15 cellular contexts compared by ENCODE assay signal in the genomic region with DNA sequence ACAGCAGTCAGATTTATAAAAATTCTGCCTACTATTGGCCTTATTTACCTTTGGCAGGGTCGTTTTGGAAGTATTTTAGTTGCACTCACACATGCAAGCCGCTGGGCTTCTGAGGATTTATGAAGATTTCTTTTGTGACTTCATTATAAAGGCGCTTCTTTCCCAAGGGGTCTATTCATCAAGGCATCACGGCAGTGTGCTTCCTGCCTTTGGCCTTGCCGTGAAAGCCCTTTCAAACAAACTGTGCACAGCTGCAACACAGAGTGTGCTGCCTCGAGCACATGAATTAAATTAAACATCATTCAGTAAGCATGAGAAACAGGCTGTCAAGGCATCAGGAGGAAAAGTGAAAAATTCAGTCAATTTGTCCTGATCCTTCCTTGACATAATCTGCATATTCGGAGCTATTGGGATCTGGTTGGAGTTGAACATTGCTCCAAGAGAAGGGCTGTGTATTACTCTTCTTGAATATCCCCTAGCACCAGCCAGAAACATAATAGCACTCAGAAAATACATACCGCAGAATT.
A peak's percentile ranks its signal among the peaks of the same experiment; 100 is the strongest.
DNase-seq lines count a peak whose midpoint lies in the region; ATAC-seq and TF ChIP-seq lines count a peak whose summit lies in the region.
"Had no signal": no experiment of that assay in that cellular context is flagged by ENCODE, and none has a peak within 500 bp of the region (broad histone marks: within the 10 kb centered on the region; RNA-seq: fewer than 3 reads in every experiment).

No MANE protein-coding gene starts in this region.

- H3K4me3 ChIP-seq in HAP-1 (no peak overlapping the region), lower lobe of right lung (no peak overlapping the region)
- H3K4me3 ChIP-seq: GM23248 had no signal

- DNase-seq in HAP-1 (ENCODE audit: low spot score in 2 of 2) (peak; percentile 16 to 17), RPMI7951 (ENCODE audit: low read depth) (peak; percentile 1), left kidney (ENCODE audit: low read depth, low spot score) (peak; percentile 69), retina (peak; percentile 46), lower lobe of right lung (no peak), ureter (ENCODE audit: low spot score) (no peak), NCI-H146 treated with DMSO at 0.1 percent for 48 hours (lab: John Stamatoyannopoulos, UW; ENCODE audit: unreplicated experiment) (no peak)
- DNase-seq: CD4-positive, alpha-beta memory T cell; DMS79 treated with DMSO at 0.1 percent for 48 hours; GM23248; NCI-H2029 treated with DMSO at 0.1 percent for 48 hours; NCI-H526; NK-92 treated with Interleukin-12 subunit alpha and Interleukin-12 subunit beta, amount 100 ng/mL, for 24 hours; OCI-M1; RPMI8226 had no signal

- H3K36me3 ChIP-seq in HAP-1 (replicated peaks): no peaks in the 10 kb centered on the region
- H3K36me3 ChIP-seq in lower lobe of right lung: no peaks in the 10 kb centered on the region

- intact Hi-C loops in lower lobe of right lung (cut with DNase I): no loop called here

- no peak for ATAC-seq in lower lobe of right lung

- H3K4me1 ChIP-seq in HAP-1 (0 out of 2 replicates have a peak, but pooled peaks cover 6% of the 10 kb centered on the region), lower lobe of right lung (no peaks in the 10 kb centered on the region)

- H3K27ac ChIP-seq in lower lobe of right lung: no peak overlapping the region
- H3K27ac ChIP-seq: GM23248 had no signal

- in situ Hi-C loops in HAP-1 (cut with MboI; ENCODE audit: low sequenced_read_pairs): no loop called here

- no peaks in the 10 kb centered on the region for H3K9me3 ChIP-seq in HAP-1
- no peaks in the 10 kb centered on the region for H3K9me3 ChIP-seq in lower lobe of right lung

- no peak for TF ChIP-seq CTCF in lower lobe of right lung (IDR thresholded peaks at IDR 0.05)

- no peaks in the 10 kb centered on the region for H3K27me3 ChIP-seq in HAP-1 (ENCODE audit: low read depth)
- no peaks in the 10 kb centered on the region for H3K27me3 ChIP-seq in lower lobe of right lung (ENCODE audit: low read depth)

Comparison
In these comparisons a context has a peak if more than half of its experiments do, and no peak if none do; other contexts are left out.
1. DNase-seq: peak in HAP-1 (2 of 2), RPMI7951 (single experiment), left kidney (single experiment) and retina (single experiment); none in lower lobe of right lung (single experiment), ureter (single experiment) and NCI-H146 treated with DMSO at 0.1 percent for 48 hours (single experiment).